In genomic region chr2:181821064-181821463, GRCh38 we compare ENCODE assay signal across 18 cellular contexts.
DNase-seq lines count a peak whose midpoint lies in the region; ATAC-seq, FAIRE-seq and TF ChIP-seq lines count a peak whose summit lies in the region.
"Had no signal": no experiment of that assay in that cellular context is flagged by ENCODE, and none has a peak within 500 bp of the region (broad histone marks: within the 10 kb centered on the region; RNA-seq: fewer than 3 reads in every experiment).

No MANE protein-coding gene starts in this region.

- H3K27me3 Mint-ChIP-seq in mesothelial cell of epicardium (ENCODE audit: low read depth), result no peaks in the 10 kb centered on the region
- H3K27me3 Mint-ChIP-seq: CD4-positive, alpha-beta T cell had no signal

- H3K4me3 ChIP-seq in Loucy (ENCODE audit: low read length, poor library complexity, severe bottlenecking) (no peak overlapping the region), pancreas (no peak overlapping the region), suprapubic skin (no peak overlapping the region)
- H3K4me3 ChIP-seq: GM23248 had no signal

- 32 to 33% methylated on average over 2 of the region's 2 CpGs for WGBS in pancreas, 2 donors
- WGBS in suprapubic skin, result 91% methylated on average over 2 of the region's 2 CpGs

- DNase-seq in GM19239 (ENCODE audit: insufficient read length, low spot score) (no peak), mesothelial cell of epicardium (ENCODE audit: low spot score in 2 of 2, unreplicated experiment in 2 of 2) (no peak), pancreas (peak in 2 of 6 donors; percentile 58 to 67), suprapubic skin (ENCODE audit: low spot score in 2 of 2) (no peak), GM10266 (ENCODE audit: extremely low spot score) (no peak)
- DNase-seq in activated CD8-positive, alpha-beta memory T cell treated with anti-CD3 and anti-CD28 coated beads, Interleukin-2, amount 50 U/mL, for 4 hours, result no peak
- DNase-seq: ACHN; C1 segment of cervical spinal cord; Calu3; CD4-positive, alpha-beta T cell; DMS 273 treated with DMSO at 0.1 percent for 48 hours; GM23248; H9; HFFc6 had no signal

- peak; percentile 75 to 89 (median 82) for ATAC-seq in pancreas
- no peak for ATAC-seq in HG03196 (IDR thresholded peaks at IDR 0.05; ENCODE audit: unreplicated experiment)

- no peaks in the 10 kb centered on the region for H3K79me2 ChIP-seq in Loucy (ENCODE audit: insufficient read depth, low read length)

- H3K4me3 Mint-ChIP-seq in mesothelial cell of epicardium, result no peak overlapping the region
- H3K4me3 Mint-ChIP-seq: CD4-positive, alpha-beta T cell; H9; HFFc6 had no signal

- H3K9me3 ChIP-seq in Loucy (ENCODE audit: insufficient read depth, low read depth, low read length), result no peaks in the 10 kb centered on the region
- no peaks in the 10 kb centered on the region for H3K9me3 ChIP-seq in pancreas
- H3K9me3 ChIP-seq in suprapubic skin, result no peaks in the 10 kb centered on the region

- H3K4me1 ChIP-seq in Loucy (ENCODE audit: insufficient read depth, low read length, poor library complexity, severe bottlenecking) (peaks cover 40% of the 10 kb centered on the region), pancreas (peaks cover 37 to 63% (median 54%) of the 10 kb centered on the region in 3 donors), suprapubic skin (no peaks in the 10 kb centered on the region)

- H3K9me3 Mint-ChIP-seq in mesothelial cell of epicardium, result no peaks in the 10 kb centered on the region
- H3K9me3 Mint-ChIP-seq: CD4-positive, alpha-beta T cell; H9; HFFc6 had no signal

- H4K20me1 ChIP-seq in Loucy (ENCODE audit: insufficient read depth, low read length, poor library complexity, severe bottlenecking), result no peaks in the 10 kb centered on the region

- no peaks in the 10 kb centered on the region for H3K9me2 ChIP-seq in Loucy (replicated peaks; ENCODE audit: low read depth, low read length)

- FAIRE-seq in GM19239 (lab: Jason Lieb, UNC) (peak; percentile 66), pancreas (lab: Jason Lieb, UNC) (no peak)
- FAIRE-seq: GM12891 had no signal

- H3K27me3 ChIP-seq in Loucy (ENCODE audit: insufficient read depth, low read length, poor library complexity, severe bottlenecking) (no peaks in the 10 kb centered on the region), pancreas (no peaks in the 10 kb centered on the region), suprapubic skin (no peaks in the 10 kb centered on the region)

- no peak for TF ChIP-seq POLR2A in suprapubic skin (IDR thresholded peaks at IDR 0.05)

- no peaks in the 10 kb centered on the region for H3K36me3 ChIP-seq in Loucy (ENCODE audit: insufficient read depth, low read length)
- no peaks in the 10 kb centered on the region for H3K36me3 ChIP-seq in pancreas
- no peaks in the 10 kb centered on the region for H3K36me3 ChIP-seq in suprapubic skin

- no peak for TF ChIP-seq EP300 in suprapubic skin (IDR thresholded peaks at IDR 0.05)

- H3K4me1 Mint-ChIP-seq in mesothelial cell of epicardium, result peaks cover 37% of the 10 kb centered on the region

- no peak overlapping the region for H3K9ac ChIP-seq in Loucy (ENCODE audit: low read depth, low read length, poor library complexity, severe bottlenecking)
- H3K9ac ChIP-seq: GM23248 had no signal

- H3K27ac Mint-ChIP-seq in mesothelial cell of epicardium, result peak overlapping the region; percentile 1
- H3K27ac Mint-ChIP-seq: CD4-positive, alpha-beta T cell; H9; HFFc6 had no signal

- H3K27ac ChIP-seq in pancreas (peak overlapping the region in 3 of 4 donors; percentile 13 to 78 (median 72)), suprapubic skin (no peak overlapping the region)
- H3K27ac ChIP-seq: GM23248, HL-60 had no signal

- H2AFZ ChIP-seq in Loucy (ENCODE audit: low read length), result peak overlapping the region; percentile 51; the same call in 1 of the 2 replicates
- H2AFZ ChIP-seq: GM23248 had no signal

- intact Hi-C loops in pancreas (cut with DNase I), result no loop called here

- H3K4me2 ChIP-seq in Loucy (ENCODE audit: low read depth, low read length, poor library complexity, severe bottlenecking), result no peak overlapping the region

- H3F3A ChIP-seq in Loucy (ENCODE audit: low read depth), result peaks cover 5% of the 10 kb centered on the region; the same call in 1 of the 2 replicates

- no peak for TF ChIP-seq CTCF in Loucy (conservative IDR thresholded peaks at IDR 0.05; ENCODE audit: low read length)
- TF ChIP-seq CTCF in mesothelial cell of epicardium (IDR thresholded peaks at IDR 0.05; ENCODE audit: unreplicated experiment), result no peak
- TF ChIP-seq CTCF in pancreas (IDR thresholded peaks at IDR 0.05), result no peak
- TF ChIP-seq CTCF in suprapubic skin (IDR thresholded peaks at IDR 0.05), result no peak
- no peak for TF ChIP-seq CTCF in GM10266 (IDR thresholded peaks at IDR 0.05; ENCODE audit: control insufficient read depth, insufficient read depth, low read depth, missing control alignments)

- no peaks in the 10 kb centered on the region for H3K36me3 Mint-ChIP-seq in mesothelial cell of epicardium
